In genomic region chr13:25095862-25096453, GRCh38 we compare ENCODE assay signal across 14 cellular contexts. TPM values are rescaled to one million over a fixed set of nuclear protein-coding genes. Genes with fewer than 3 reads are reported as not detected.
DNase-seq lines count a peak whose midpoint lies in the region; ATAC-seq and TF ChIP-seq lines count a peak whose summit lies in the region.
"Had no signal": no experiment of that assay in that cellular context is flagged by ENCODE, and none has a peak within 500 bp of the region (broad histone marks: within the 10 kb centered on the region; RNA-seq: fewer than 3 reads in every experiment).

Gene PABPC3, plus strand, starts transcription at chr13:25096136. Its CDS starts 63 bp downstream, at chr13:25096199.

- intact Hi-C loops in CD14-positive monocyte (cut with micrococcal nuclease) = no loop called here

- no peak within 1 kb of the TSS for H3K9ac ChIP-seq in MM.1S (ENCODE audit: low read length)

- no peak within 1 kb of the TSS for H2AFZ ChIP-seq in MM.1S (ENCODE audit: low read length)
- H2AFZ ChIP-seq: hepatocyte had no signal

- DNase-seq in ACHN (peak; percentile 16), CD14-positive monocyte (ENCODE audit: low spot score) (no peak), fibroblast of villous mesenchyme (ENCODE audit: low read depth) (no peak), MM.1S (no peak), hepatic stellate cell (ENCODE audit: low spot score) (no peak), GM20000 (ENCODE audit: low spot score) (no peak)
- DNase-seq: Caco-2, HCEC 1CT had no signal

- H3K4me1 Mint-ChIP-seq in CD14-positive monocyte = peaks cover 7% of the 10 kb centered on the region
- H3K4me1 Mint-ChIP-seq in activated naive CD8-positive, alpha-beta T cell (ENCODE audit: low read depth) = no peaks in the 10 kb centered on the region
- H3K4me1 Mint-ChIP-seq: mesothelial cell of epicardium had no signal

- no peaks in the 10 kb centered on the region for H3K4me1 ChIP-seq in MM.1S (ENCODE audit: low read length)
- H3K4me1 ChIP-seq: Caco-2 had no signal

- H3K27me3 Mint-ChIP-seq in CD14-positive monocyte (ENCODE audit: low read depth in 3 of 3) = peaks cover 25 to 42% (median 42%) of the 10 kb centered on the region in 3 donors
- peaks cover 26% of the 10 kb centered on the region for H3K27me3 Mint-ChIP-seq in activated naive CD8-positive, alpha-beta T cell

- ATAC-seq in GM21529 (IDR thresholded peaks at IDR 0.05; ENCODE audit: unreplicated experiment) = no peak
- ATAC-seq: GM12878 had no signal

- no peak for TF ChIP-seq CTCF in CD14-positive monocyte (IDR thresholded peaks at IDR 0.05)
- TF ChIP-seq CTCF in fibroblast of villous mesenchyme (IDR thresholded peaks at IDR 0.05; ENCODE audit: insufficient read depth, low read depth, low read length) = no peak
- TF ChIP-seq CTCF in MM.1S (IDR thresholded peaks at IDR 0.05; ENCODE audit: low read length) = no peak
- no peak for TF ChIP-seq CTCF in GM20000 (IDR thresholded peaks at IDR 0.05; ENCODE audit: extremely low read depth, missing control alignments)

- H3K27ac ChIP-seq in MM.1S (ENCODE audit: low read length) = no peak within 1 kb of the TSS
- H3K27ac ChIP-seq: hepatocyte had no signal

- no peaks in the 10 kb centered on the region for H3F3A ChIP-seq in MM.1S (ENCODE audit: insufficient read depth, low read length)

- no peaks in the 10 kb centered on the region for H3K27me3 ChIP-seq in MM.1S (replicated peaks; ENCODE audit: insufficient read depth, low read length)
- H3K27me3 ChIP-seq: hepatocyte had no signal

- H4K20me1 ChIP-seq in MM.1S (ENCODE audit: insufficient read depth, low read length) = no peaks in the 10 kb centered on the region

- no peaks in the 10 kb centered on the region for H3K9me2 ChIP-seq in MM.1S (replicated peaks; ENCODE audit: insufficient read depth, low read length)

- H3K79me2 ChIP-seq in MM.1S (ENCODE audit: low read length) = no peaks in the 10 kb centered on the region
- H3K79me2 ChIP-seq: hepatocyte had no signal

- H3K36me3 ChIP-seq in MM.1S (replicated peaks; ENCODE audit: insufficient read depth, low read length) = no peaks in the 10 kb centered on the region

- peaks cover 3 to 21% (median 10%) of the 10 kb centered on the region in 7 donors for H3K9me3 Mint-ChIP-seq in CD14-positive monocyte
- H3K9me3 Mint-ChIP-seq in activated naive CD8-positive, alpha-beta T cell (ENCODE audit: low read depth) = no peaks in the 10 kb centered on the region

- H3K27ac Mint-ChIP-seq in CD14-positive monocyte = no peak within 1 kb of the TSS
- H3K27ac Mint-ChIP-seq in activated naive CD8-positive, alpha-beta T cell = no peak within 1 kb of the TSS
- H3K27ac Mint-ChIP-seq: activated naive CD4-positive, alpha-beta T cell treated with anti-CD3 and anti-CD28 coated beads, Interleukin-2, amount 50 U/mL, for 72 hours; mesothelial cell of epicardium had no signal

- H3K4me2 ChIP-seq in MM.1S (ENCODE audit: low read depth, low read length) = no peak within 1 kb of the TSS
- H3K4me2 ChIP-seq: hepatocyte had no signal

- in situ Hi-C loops in ACHN (cut with HindIII; ENCODE audit: low pct_ligation_motif_present, low pct_unique_long_range_greater_than_20kb, low sequenced_read_pairs) = no loop called here

- H3K4me3 ChIP-seq in fibroblast of villous mesenchyme (ENCODE audit: low read depth, low read length) (peak within 1 kb of the TSS; percentile 43), MM.1S (ENCODE audit: low read length) (no peak within 1 kb of the TSS)
- H3K4me3 ChIP-seq: GM12878, hepatocyte had no signal

- H3K4me3 Mint-ChIP-seq in CD14-positive monocyte = peak within 1 kb of the TSS; percentile 62 to 84
- peak within 1 kb of the TSS; percentile 27 for H3K4me3 Mint-ChIP-seq in activated naive CD8-positive, alpha-beta T cell
- H3K4me3 Mint-ChIP-seq: mesothelial cell of epicardium had no signal

- H3K36me3 Mint-ChIP-seq in CD14-positive monocyte = no peaks in the 10 kb centered on the region
- no peaks in the 10 kb centered on the region for H3K36me3 Mint-ChIP-seq in activated naive CD8-positive, alpha-beta T cell
- H3K36me3 Mint-ChIP-seq: mesothelial cell of epicardium had no signal

- no peaks in the 10 kb centered on the region for H3K9me3 ChIP-seq in MM.1S (replicated peaks; ENCODE audit: insufficient read depth, low read length)
- H3K9me3 ChIP-seq: Caco-2 had no signal

RNA-seq across cellular contexts. Expression of gene PABPC3, which starts in this region (rescaled TPM):
- under 1 TPM; 0.04 to 0.08 TPM for polyA plus RNA-seq in CD14-positive monocyte
- total RNA-seq in fibroblast of villous mesenchyme = under 0.01 TPM in 2 replicates
